16 cellular contexts compared by ENCODE assay signal in genomic region chr9:38094165-38094564, GRCh38. TPM values are rescaled to one million over a fixed set of nuclear protein-coding genes. Genes with fewer than 3 reads are reported as not detected.
DNase-seq lines count a peak whose midpoint lies in the region; ATAC-seq and TF ChIP-seq lines count a peak whose summit lies in the region.
"Had no signal": no experiment of that assay in that cellular context is flagged by ENCODE, and none has a peak within 500 bp of the region (broad histone marks: within the 10 kb centered on the region; RNA-seq: fewer than 3 reads in every experiment).

No MANE protein-coding gene starts in this region.

- no peak overlapping the region for H3K27ac Mint-ChIP-seq in endodermal cell
- H3K27ac Mint-ChIP-seq in osteocyte (ENCODE audit: unreplicated experiment) = no peak overlapping the region
- H3K27ac Mint-ChIP-seq in type B pancreatic cell = no peak overlapping the region
- H3K27ac Mint-ChIP-seq: CD4-positive, alpha-beta T cell; HFFc6 had no signal

- H3K27me3 ChIP-seq in left ventricle myocardium inferior (ENCODE audit: low read depth) (no peaks in the 10 kb centered on the region), endodermal cell (ENCODE audit: control insufficient read depth, insufficient read depth, low read length, poor library complexity, severe bottlenecking) (no peaks in the 10 kb centered on the region)

- no peaks in the 10 kb centered on the region for H3K9me3 Mint-ChIP-seq in endodermal cell
- H3K9me3 Mint-ChIP-seq in osteocyte (ENCODE audit: unreplicated experiment) = no peaks in the 10 kb centered on the region
- H3K9me3 Mint-ChIP-seq in type B pancreatic cell = no peaks in the 10 kb centered on the region
- H3K9me3 Mint-ChIP-seq: CD4-positive, alpha-beta T cell; HFFc6 had no signal

- peak; percentile 29 for DNase-seq in cardiac septum (ENCODE audit: low spot score)
- DNase-seq in left ventricle myocardium inferior = no peak
- peak; percentile 42 for DNase-seq in endodermal cell
- peak; percentile 69 for DNase-seq in osteocyte (ENCODE audit: extremely low spot score, unreplicated experiment)
- peak; percentile 22 for DNase-seq in type B pancreatic cell (ENCODE audit: extremely low spot score, unreplicated experiment)
- DNase-seq in GM13976 (ENCODE audit: low spot score) = no peak
- no peak for DNase-seq in mesenteric fat pad (ENCODE audit: low spot score)
- DNase-seq: ACHN; Caco-2; CD4-positive, alpha-beta T cell; GOT3; H7; HFFc6 had no signal

- H3K27ac ChIP-seq in left ventricle myocardium inferior (replicated peaks) (no peak overlapping the region), endodermal cell (ENCODE audit: low read depth, low read length) (no peak overlapping the region)
- H3K27ac ChIP-seq: C4-2B had no signal

- H3K36me3 ChIP-seq in left ventricle myocardium inferior = no peaks in the 10 kb centered on the region
- no peaks in the 10 kb centered on the region for H3K36me3 ChIP-seq in endodermal cell (ENCODE audit: control insufficient read depth, insufficient read depth, low read length)

- no peak for ATAC-seq in HG02852 (IDR thresholded peaks at IDR 0.05; ENCODE audit: unreplicated experiment)
- ATAC-seq: HCT116 had no signal

- H3K4me3 Mint-ChIP-seq in endodermal cell (no peak overlapping the region), osteocyte (ENCODE audit: unreplicated experiment) (no peak overlapping the region), type B pancreatic cell (no peak overlapping the region)
- H3K4me3 Mint-ChIP-seq: CD4-positive, alpha-beta T cell; HFFc6 had no signal

- H3K27me3 Mint-ChIP-seq in endodermal cell (ENCODE audit: insufficient read depth) (peaks cover 8% of the 10 kb centered on the region), osteocyte (ENCODE audit: unreplicated experiment) (peaks cover 21% of the 10 kb centered on the region), type B pancreatic cell (no peaks in the 10 kb centered on the region)

- in situ Hi-C loops in GM13976 (cut with MboI; ENCODE audit: low sequenced_read_pairs, unreplicated experiment) = no loop called here

- peaks cover 12% of the 10 kb centered on the region for H3K9me3 ChIP-seq in left ventricle myocardium inferior (replicated peaks)
- H3K9me3 ChIP-seq in endodermal cell (ENCODE audit: control insufficient read depth, low read length) = no peaks in the 10 kb centered on the region
- H3K9me3 ChIP-seq: Caco-2 had no signal

- WGBS in endodermal cell (ENCODE audit: insufficient coverage in 1 of 2, insufficient read length in 1 of 2), 2 experiments = 67 to 86% methylated on average over 2 to 4 of the region's 4 CpGs

- no peak overlapping the region for H3K9ac ChIP-seq in endodermal cell (ENCODE audit: extremely low read depth, low read length, poor library complexity, severe bottlenecking)

- TF ChIP-seq CTCF in left ventricle myocardium inferior (IDR thresholded peaks at IDR 0.05; ENCODE audit: borderline replicate concordance) (no peak), endodermal cell (conservative IDR thresholded peaks at IDR 0.05) (no peak), osteocyte (IDR thresholded peaks at IDR 0.05) (no peak), type B pancreatic cell (conservative IDR thresholded peaks at IDR 0.05) (no peak), GM13976 (IDR thresholded peaks at IDR 0.05; ENCODE audit: borderline replicate concordance, control extremely low read depth, extremely low read depth, insufficient read depth, missing control alignments) (no peak)

- H3K36me3 Mint-ChIP-seq in endodermal cell (ENCODE audit: low read depth) (no peaks in the 10 kb centered on the region), osteocyte (ENCODE audit: unreplicated experiment) (no peaks in the 10 kb centered on the region), type B pancreatic cell (no peaks in the 10 kb centered on the region)

- H3K4me1 ChIP-seq in left ventricle myocardium inferior (no peaks in the 10 kb centered on the region), endodermal cell (ENCODE audit: control insufficient read depth, insufficient read depth, low read length) (peaks cover 17% of the 10 kb centered on the region)
- H3K4me1 ChIP-seq: Caco-2 had no signal

- peaks cover 52% of the 10 kb centered on the region for H3K4me1 Mint-ChIP-seq in endodermal cell
- H3K4me1 Mint-ChIP-seq in osteocyte (ENCODE audit: unreplicated experiment) = no peaks in the 10 kb centered on the region
- H3K4me1 Mint-ChIP-seq in type B pancreatic cell (ENCODE audit: unreplicated experiment) = peaks cover 15% of the 10 kb centered on the region

- H3K4me3 ChIP-seq in left ventricle myocardium inferior = no peak overlapping the region
- H3K4me3 ChIP-seq in endodermal cell (ENCODE audit: low read length) = no peak overlapping the region

- intact Hi-C loops in cardiac septum (cut with DNase I) = no loop called here
- intact Hi-C loops in left ventricle myocardium inferior (cut with micrococcal nuclease) = no loop called here

RNA-seq across cellular contexts. Expression of gene SHB, which starts 25.1 kb away (rescaled TPM):
- total RNA-seq in cardiac septum = 39.0 TPM
- 19.4 TPM for total RNA-seq in left ventricle myocardium inferior
- total RNA-seq in endodermal cell = 10 to 100 TPM; 28.1 to 38.1 TPM
- 10.8 TPM for polyA plus RNA-seq in endodermal cell (2013, experiment 1 of 2)
- 12.5 TPM for polyA plus RNA-seq in endodermal cell (2013, experiment 2 of 2)
- total RNA-seq in osteocyte = 16.7 and 18.3 TPM in 2 replicates
- total RNA-seq in type B pancreatic cell (ENCODE audit: low replicate concordance) = 14.4 and 20.0 TPM in 2 replicates
- 19.3 TPM for total RNA-seq in mesenteric fat pad

Comparison
In these comparisons a context has a peak if more than half of its experiments do, and no peak if none do; other contexts are left out.
1. DNase-seq: peak in cardiac septum (single experiment), endodermal cell (single experiment), osteocyte (single experiment) and type B pancreatic cell (single experiment); none in left ventricle myocardium inferior (single experiment), GM13976 (single experiment) and mesenteric fat pad (single experiment).